8 cellular contexts compared by ENCODE assay signal in genomic region chr3:179068779-179069530, GRCh38. TPM values are rescaled to one million over a fixed set of nuclear protein-coding genes. Genes with fewer than 3 reads are reported as not detected.
DNase-seq lines count a peak whose midpoint lies in the region; ATAC-seq and TF ChIP-seq lines count a peak whose summit lies in the region.

No MANE protein-coding gene starts in this region.

- ATAC-seq in right lobe of liver (no peak), HG03097 (IDR thresholded peaks at IDR 0.05; ENCODE audit: low FRiP score, unreplicated experiment) (no peak), GM19463 (IDR thresholded peaks at IDR 0.05; ENCODE audit: unreplicated experiment) (no peak)

- TF ChIP-seq POLR2A in right lobe of liver (IDR thresholded peaks at IDR 0.05), result no peak

- H3K4me1 ChIP-seq in right lobe of liver, result peaks cover 0 to 6% (median 0%) of the 10 kb centered on the region in 4 donors

- no peak overlapping the region for H3K27ac ChIP-seq in right lobe of liver

- no peaks in the 10 kb centered on the region for H3K9me3 ChIP-seq in right lobe of liver

- 80% methylated on average over 5 of the region's 5 CpGs for WGBS in right lobe of liver (ENCODE audit: insufficient coverage, low coverage, low lambda C conversion rate, missing lambda C conversion rate)

- no peak overlapping the region for H3K4me3 ChIP-seq in right lobe of liver

- intact Hi-C loops in right lobe of liver (cut with DNase I), result no loop called here

- H3K36me3 ChIP-seq in right lobe of liver, result peaks cover 0 to 13% (median 3%) of the 10 kb centered on the region in 4 donors

- peak; percentile 7 to 32 (median 26) for TF ChIP-seq CTCF in right lobe of liver (IDR thresholded peaks at IDR 0.05)

- H3K27me3 ChIP-seq in right lobe of liver, result no peaks in the 10 kb centered on the region

- peak; percentile 20 for DNase-seq in activated CD8-positive, alpha-beta memory T cell treated with anti-CD3 and anti-CD28 coated beads, Interleukin-2, amount 50 U/mL, for 4 hours
- DNase-seq in activated CD8-positive, alpha-beta memory T cell treated with anti-CD3 and anti-CD28 coated beads for 24 hours, result no peak
- DNase-seq in NCI-H446 treated with DMSO at 0.1 percent for 48 hours (lab: John Stamatoyannopoulos, UW), result peak; percentile 12
- peak; percentile 43 for DNase-seq in activated naive CD4-positive, alpha-beta T cell treated with Interleukin-2 at 50 U/mL for 16 hours
- no peak for DNase-seq in right lobe of liver
- DNase-seq in ureter (ENCODE audit: low spot score), result no peak

RNA-seq across cellular contexts. Expression of gene ZMAT3, which starts 2.7 kb away (rescaled TPM):
- total RNA-seq in right lobe of liver, result 10 to 100 TPM in 3 of 6 experiments, 1 to 10 TPM in 3; 5.5 to 19.6 (median 10.8) TPM
- 16.7 TPM for total RNA-seq in ureter

Comparison
In these comparisons a context has a peak if more than half of its experiments do, and no peak if none do; other contexts are left out.
1. DNase-seq: peak in activated CD8-positive, alpha-beta memory T cell treated with anti-CD3 and anti-CD28 coated beads, Interleukin-2, amount 50 U/mL, for 4 hours (single experiment), NCI-H446 treated with DMSO at 0.1 percent for 48 hours (single experiment) and activated naive CD4-positive, alpha-beta T cell treated with Interleukin-2 at 50 U/mL for 16 hours (single experiment); none in activated CD8-positive, alpha-beta memory T cell treated with anti-CD3 and anti-CD28 coated beads for 24 hours (single experiment), right lobe of liver (0 of 3) and ureter (single experiment).